ENCODE assay signal across 8 cellular contexts in genomic region chr19:44113138-44113783, GRCh38. TPM values are rescaled to one million over a fixed set of nuclear protein-coding genes. Genes with fewer than 3 reads are reported as not detected.
DNase-seq lines count a peak whose midpoint lies in the region; ATAC-seq and TF ChIP-seq lines count a peak whose summit lies in the region.

TSS of gene ZNF225 (plus strand) at chr19:44113399. CDS start at chr19:44115828, 2,429 bp downstream.

- H3K9me3 ChIP-seq in SU-DHL-6 (ENCODE audit: insufficient read depth, low read length) (0 out of 2 replicates have a peak, but pooled peaks cover 4% of the 10 kb centered on the region), adrenal gland (replicated peaks in 1 of 3) (peaks cover 0 to 23% (median 0%) of the 10 kb centered on the region in 3 donors), parathyroid adenoma (ENCODE audit: control insufficient read depth, low read length) (no peaks in the 10 kb centered on the region), tibial nerve (peaks cover 0 to 39% (median 8%) of the 10 kb centered on the region in 4 donors)

- H2AFZ ChIP-seq in SU-DHL-6 (ENCODE audit: low read depth, low read length, severe bottlenecking) (peak within 1 kb of the TSS; percentile 99), parathyroid adenoma (peak within 1 kb of the TSS; percentile 90)

- H3K27me3 ChIP-seq in SU-DHL-6 (ENCODE audit: low read length), result no peaks in the 10 kb centered on the region
- no peaks in the 10 kb centered on the region for H3K27me3 ChIP-seq in adrenal gland
- no peaks in the 10 kb centered on the region for H3K27me3 ChIP-seq in parathyroid adenoma (ENCODE audit: control insufficient read depth, insufficient read depth, low read length)
- no peaks in the 10 kb centered on the region for H3K27me3 ChIP-seq in tibial nerve

- TF ChIP-seq POLR2A in GM10847 (IDR thresholded peaks at IDR 0.05; ENCODE audit: extremely low read depth, insufficient read length) (peak; percentile 42), adrenal gland (IDR thresholded peaks at IDR 0.05) (peak; percentile 17 to 83), tibial nerve (IDR thresholded peaks at IDR 0.05) (peak in 1 of 2 donors; percentile 22)

- H3K4me1 ChIP-seq in adrenal gland (replicated peaks in 1 of 2) (peaks cover 8 to 24% of the 10 kb centered on the region in 2 donors), parathyroid adenoma (no peaks in the 10 kb centered on the region), tibial nerve (peaks cover 0 to 24% (median 16%) of the 10 kb centered on the region in 4 donors)

- DNase-seq in NCI-H1105 (lab: John Stamatoyannopoulos, UW), result peak; percentile 94
- peak; percentile 95 to 99 (median 97) for DNase-seq in adrenal gland
- peak; percentile 97 for DNase-seq in cardiac septum (ENCODE audit: low spot score)
- peak; percentile 90 to 94 for DNase-seq in tibial nerve (ENCODE audit: low spot score in 2 of 2)

- H3K4me2 ChIP-seq in SU-DHL-6 (ENCODE audit: low read depth, low read length, poor library complexity, severe bottlenecking), result peak within 1 kb of the TSS; percentile 95
- H3K4me2 ChIP-seq in parathyroid adenoma (ENCODE audit: low read length), result peak within 1 kb of the TSS; percentile 70

- H3K27ac ChIP-seq in SU-DHL-6 (ENCODE audit: low read depth, low read length), result no peak within 1 kb of the TSS
- H3K27ac ChIP-seq in adrenal gland, result peak within 1 kb of the TSS in 4 of 5 donors; percentile 33 to 82 (median 77)
- H3K27ac ChIP-seq in parathyroid adenoma, result peak within 1 kb of the TSS; percentile 52
- H3K27ac ChIP-seq in tibial nerve, result peak within 1 kb of the TSS in 3 of 4 donors; percentile 58 to 72 (median 61)

- peak; percentile 93 for ATAC-seq in HG02623 (IDR thresholded peaks at IDR 0.05; ENCODE audit: unreplicated experiment)

- H3F3A ChIP-seq in SU-DHL-6 (ENCODE audit: insufficient read depth), result no peaks in the 10 kb centered on the region

- H3K9ac ChIP-seq in SU-DHL-6 (ENCODE audit: low read length), result peak within 1 kb of the TSS; percentile 73
- H3K9ac ChIP-seq in parathyroid adenoma, result peak within 1 kb of the TSS; percentile 35

- H3K36me3 ChIP-seq in SU-DHL-6 (ENCODE audit: low read length), result 0 out of 2 replicates have a peak, but pooled peaks cover 4% of the 10 kb centered on the region
- peaks cover 0 to 6% of the 10 kb centered on the region in 2 donors for H3K36me3 ChIP-seq in adrenal gland (replicated peaks in 1 of 2)
- no peaks in the 10 kb centered on the region for H3K36me3 ChIP-seq in parathyroid adenoma (ENCODE audit: control insufficient read depth, insufficient read depth, low read length)
- peaks cover 0 to 50% (median 5%) of the 10 kb centered on the region in 3 donors for H3K36me3 ChIP-seq in tibial nerve

- TF ChIP-seq CTCF in SU-DHL-6 (IDR thresholded peaks at IDR 0.05; ENCODE audit: insufficient read depth, low read length, poor library complexity, severe bottlenecking) (no peak), adrenal gland (IDR thresholded peaks at IDR 0.05) (peak in 2 of 6 experiments; percentile 24 to 29), parathyroid adenoma (IDR thresholded peaks at IDR 0.05) (no peak), tibial nerve (IDR thresholded peaks at IDR 0.05) (peak in 1 of 5 experiments; percentile 43)

- intact Hi-C loops in adrenal gland (cut with DNase I) (no loop called here), cardiac septum (cut with DNase I) (loop anchor here (1.0 to 5.0 kb wide), 5 partner anchors 28 to 111 kb away; partner anchors contain the start of genes ZNF223, ZNF227, ZNF230 and ZNF234)

- WGBS in adrenal gland, 4 donors, result 0 to 1% (median 1%) methylated on average over 24 to 44 of the region's 44 CpGs
- WGBS in tibial nerve, 2 donors, result 0 to 2% methylated on average over 35 to 44 of the region's 44 CpGs

- H4K20me1 ChIP-seq in SU-DHL-6 (ENCODE audit: low read depth, low read length), result no peaks in the 10 kb centered on the region

- no peaks in the 10 kb centered on the region for H3K9me2 ChIP-seq in SU-DHL-6 (replicated peaks; ENCODE audit: insufficient read depth, low read length)

- H3K79me2 ChIP-seq in SU-DHL-6 (ENCODE audit: insufficient read depth, low read length) (peaks cover 5% of the 10 kb centered on the region; the same call in 1 of the 2 replicates), parathyroid adenoma (peaks cover 3% of the 10 kb centered on the region)

- H3K4me3 ChIP-seq in SU-DHL-6 (ENCODE audit: insufficient read depth, low read length, poor library complexity, severe bottlenecking), result peak within 1 kb of the TSS; percentile 96
- H3K4me3 ChIP-seq in adrenal gland, result peak within 1 kb of the TSS; percentile 0 to 90 (median 75)
- H3K4me3 ChIP-seq in parathyroid adenoma (ENCODE audit: low read depth, low read length), result peak within 1 kb of the TSS; percentile 84
- peak within 1 kb of the TSS; percentile 44 to 90 (median 64) for H3K4me3 ChIP-seq in tibial nerve

- TF ChIP-seq EP300 in tibial nerve (IDR thresholded peaks at IDR 0.05), result peak; percentile 26 to 91

RNA-seq across cellular contexts. Expression of gene ZNF225, which starts in this region (rescaled TPM):
- 10 to 100 TPM in 1 of 8 donors, 1 to 10 TPM in 7; 3.3 to 10.3 (median 6.1) TPM for total RNA-seq in adrenal gland
- polyA plus RNA-seq in adrenal gland, result 1 to 10 TPM; 2.5 to 5.3 (median 3.0) TPM
- total RNA-seq in cardiac septum, result 3.3 TPM
- total RNA-seq in tibial nerve, result 10 to 100 TPM in 1 of 4 donors, 1 to 10 TPM in 3; 1.8 to 10.1 (median 4.6) TPM
